ENCODE assay signal across 8 cellular contexts in genomic region chr19:18700501-18701249, GRCh38. TPM values are rescaled to one million over a fixed set of nuclear protein-coding genes. Genes with fewer than 3 reads are reported as not detected.
A peak's percentile ranks its signal among the peaks of the same experiment; 100 is the strongest.
DNase-seq lines count a peak whose midpoint lies in the region; ATAC-seq and TF ChIP-seq lines count a peak whose summit lies in the region.

No MANE protein-coding gene starts in this region.

- DNase-seq in C1 segment of cervical spinal cord (lab: John Stamatoyannopoulos, UW) (peak in 12 of 14 donors; percentile 9 to 72 (median 42)), LHCN-M2 (ENCODE audit: low read depth) (peak; percentile 47), T-helper 2 cell (peak; percentile 49 to 81 (median 55)), amygdala (lab: John Stamatoyannopoulos, UW) (peak in 33 of 56 donors; percentile 7 to 62 (median 35)), hepatocyte (ENCODE audit: low spot score) (peak; percentile 77), gastrocnemius medialis (peak; percentile 65 to 85), H4 (ENCODE audit: low spot score) (no peak)

- ATAC-seq in GM19452 (IDR thresholded peaks at IDR 0.05; ENCODE audit: unreplicated experiment) (peak; percentile 66), gastrocnemius medialis (peak; percentile 76 to 77)

- H3K36me3 ChIP-seq in hepatocyte (replicated peaks; ENCODE audit: insufficient read depth, low read depth) (no peaks in the 10 kb centered on the region), gastrocnemius medialis (no peaks in the 10 kb centered on the region)

- H3K9me2 ChIP-seq in hepatocyte (replicated peaks; ENCODE audit: insufficient read depth), result no peaks in the 10 kb centered on the region

- intact Hi-C loops in gastrocnemius medialis (cut with DNase I; ENCODE audit: low total_unique reads), result no loop called here

- H3K27me3 ChIP-seq in hepatocyte, result no peaks in the 10 kb centered on the region
- H3K27me3 ChIP-seq in gastrocnemius medialis, result no peaks in the 10 kb centered on the region

- H3K4me2 ChIP-seq in hepatocyte, result peak overlapping the region; percentile 76

- H3K4me3 ChIP-seq in hepatocyte, result no peak overlapping the region
- peak overlapping the region; percentile 35 to 54 (median 46) for H3K4me3 ChIP-seq in gastrocnemius medialis

- in situ Hi-C loops in gastrocnemius medialis (cut with MboI; ENCODE audit: low sequenced_read_pairs in 4 of 4), result no loop called here

- H3K4me1 ChIP-seq in hepatocyte (ENCODE audit: insufficient read depth) (peaks cover 11% of the 10 kb centered on the region), gastrocnemius medialis (peaks cover 23 to 26% of the 10 kb centered on the region in 2 donors)

- H3K79me2 ChIP-seq in hepatocyte, result peaks cover 69% of the 10 kb centered on the region

- TF ChIP-seq CTCF in hepatocyte (IDR thresholded peaks at IDR 0.05; ENCODE audit: poor library complexity), result no peak
- no peak for TF ChIP-seq CTCF in gastrocnemius medialis (IDR thresholded peaks at IDR 0.05 in 4 of 5, conservative IDR thresholded peaks at IDR 0.05 in 1 of 5)

- no peak overlapping the region for H2AFZ ChIP-seq in hepatocyte

- WGBS in hepatocyte (ENCODE audit: low lambda C conversion rate, missing lambda C conversion rate), result 20% methylated on average over 35 of the region's 35 CpGs

- H3K9me3 ChIP-seq in hepatocyte (ENCODE audit: low read depth) (no peaks in the 10 kb centered on the region), gastrocnemius medialis (no peaks in the 10 kb centered on the region)

- H4K20me1 ChIP-seq in hepatocyte (ENCODE audit: insufficient read depth, poor library complexity, severe bottlenecking), result peaks cover 59% of the 10 kb centered on the region

- TF ChIP-seq POLR2A in gastrocnemius medialis (IDR thresholded peaks at IDR 0.05), result no peak

- H3K27ac ChIP-seq in hepatocyte, result peak overlapping the region; percentile 48
- peak overlapping the region; percentile 55 to 68 (median 64) for H3K27ac ChIP-seq in gastrocnemius medialis

RNA-seq across cellular contexts. Expression of gene CRTC1, which starts 17.2 kb away (rescaled TPM):
- total RNA-seq in LHCN-M2 (2014; rRNA removed), result 1.7 and 2.0 TPM in 2 replicates
- polyA plus RNA-seq in LHCN-M2 (2012), result 7.6 TPM
- total RNA-seq in hepatocyte, result 2.0 and 2.5 TPM in 2 replicates
- 4.5 and 4.8 TPM in 2 replicates for polyA plus RNA-seq in hepatocyte
- total RNA-seq in gastrocnemius medialis, result 1 to 10 TPM; 2.8 to 8.8 (median 3.7) TPM
- total RNA-seq in H4 (2014; rRNA removed; shearing (Covaris generic)), result 2.3 and 2.6 TPM in 2 replicates
